Comparison of ENCODE assay signal across 15 cellular contexts in the genomic region with DNA sequence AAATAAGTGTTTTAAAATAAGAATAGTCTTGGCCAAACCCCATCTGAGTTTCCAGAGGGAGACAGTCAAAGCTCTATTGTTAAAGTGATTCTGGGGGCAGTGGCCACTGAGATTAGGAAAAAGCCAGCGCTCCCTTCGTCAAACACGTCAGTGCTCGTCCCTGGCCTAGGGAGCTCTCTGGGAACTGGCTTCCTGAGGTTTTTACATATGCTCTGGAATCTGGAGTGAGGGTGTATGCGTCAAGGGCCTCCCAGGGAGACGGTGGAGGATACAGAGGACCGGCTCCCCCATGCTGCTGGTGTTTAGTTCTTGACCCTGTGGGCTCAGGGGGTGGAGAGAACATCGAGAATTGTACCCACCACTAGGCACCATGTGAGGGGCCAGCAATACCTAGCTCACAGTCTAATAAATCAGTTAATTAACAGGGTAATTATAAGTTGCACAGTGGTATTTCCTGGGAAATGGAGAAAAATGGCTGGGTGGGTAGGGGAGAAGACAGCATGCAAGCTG. TPM values are rescaled to one million over a fixed set of nuclear protein-coding genes. Genes with fewer than 3 reads are reported as not detected.
A peak's percentile ranks its signal among the peaks of the same experiment; 100 is the strongest.
DNase-seq lines count a peak whose midpoint lies in the region; ATAC-seq and TF ChIP-seq lines count a peak whose summit lies in the region.
"Had no signal": no experiment of that assay in that cellular context is flagged by ENCODE, and none has a peak within 500 bp of the region (broad histone marks: within the 10 kb centered on the region; RNA-seq: fewer than 3 reads in every experiment).

No MANE protein-coding gene starts in this region.

- H3K27me3 ChIP-seq in DND-41 (ENCODE audit: insufficient read depth, low read length, poor library complexity) (no peaks in the 10 kb centered on the region), endodermal cell (ENCODE audit: control insufficient read depth, insufficient read depth, low read length, poor library complexity, severe bottlenecking) (no peaks in the 10 kb centered on the region), MG63 (no peaks in the 10 kb centered on the region)
- H3K27me3 ChIP-seq: adrenal gland, esophagus squamous epithelium had no signal

- no peaks in the 10 kb centered on the region for H3K9me3 Mint-ChIP-seq in endodermal cell
- H3K9me3 Mint-ChIP-seq: dendritic cell treated with granulocyte-macrophage colony-stimulating factor and Interleukin-4, amounts not matched to agents 40 ng/mL and 50 ng/mL, for 4 days; naive B cell; T-cell had no signal

- WGBS in endodermal cell (ENCODE audit: insufficient coverage in 1 of 2, insufficient read length in 1 of 2), 2 experiments, result 48 to 52% methylated on average over 5 to 8 of the region's 8 CpGs
- 34 to 44% methylated on average over 4 to 5 of the region's 8 CpGs for WGBS in mesodermal cell (ENCODE audit: insufficient coverage in 2 of 2), 2 experiments

- H3K4me2 ChIP-seq in DND-41 (ENCODE audit: insufficient read depth, low read length), result no peak overlapping the region

- H3K4me3 Mint-ChIP-seq in endodermal cell, result no peak overlapping the region
- H3K4me3 Mint-ChIP-seq: dendritic cell treated with granulocyte-macrophage colony-stimulating factor and Interleukin-4, amounts not matched to agents 40 ng/mL and 50 ng/mL, for 4 days; naive B cell; T-cell had no signal

- in situ Hi-C loops in SK-MEL-5 (cut with HindIII; ENCODE audit: low pct_unique_long_range_greater_than_20kb, low sequenced_read_pairs), result loop anchor here (25.0 kb wide), 1 partner anchor 252 kb away; no protein-coding TSS in a partner anchor

- H3K9ac ChIP-seq in DND-41 (ENCODE audit: low read depth, low read length) (no peak overlapping the region), endodermal cell (ENCODE audit: extremely low read depth, low read length, poor library complexity, severe bottlenecking) (no peak overlapping the region)

- H3K36me3 ChIP-seq in DND-41 (ENCODE audit: insufficient read depth, low read length) (no peaks in the 10 kb centered on the region; the same call in 1 of the 2 replicates), endodermal cell (ENCODE audit: control insufficient read depth, insufficient read depth, low read length) (no peaks in the 10 kb centered on the region), mesodermal cell (ENCODE audit: control insufficient read depth, insufficient read depth, low read length) (no peaks in the 10 kb centered on the region), MG63 (no peaks in the 10 kb centered on the region)
- H3K36me3 ChIP-seq: adrenal gland, esophagus squamous epithelium, left ventricle myocardium inferior had no signal

- no peaks in the 10 kb centered on the region for H3K36me3 Mint-ChIP-seq in endodermal cell (ENCODE audit: low read depth)
- H3K36me3 Mint-ChIP-seq: naive B cell had no signal

- TF ChIP-seq POLR2A in GM18505 (IDR thresholded peaks at IDR 0.05; ENCODE audit: borderline replicate concordance, extremely low read depth, insufficient read depth, insufficient read length), result no peak

- H3K4me3 ChIP-seq in DND-41 (ENCODE audit: low read depth in 1 of 2, low read length in 2 of 2) (no peak overlapping the region), endodermal cell (ENCODE audit: low read length) (no peak overlapping the region), mesodermal cell (ENCODE audit: extremely low read depth, insufficient read depth, low read length, poor library complexity, severe bottlenecking) (no peak overlapping the region), MG63 (no peak overlapping the region)
- H3K4me3 ChIP-seq: adrenal gland, esophagus squamous epithelium, left ventricle myocardium inferior had no signal

- H3K9me3 ChIP-seq in DND-41 (ENCODE audit: insufficient read depth, low read length, severe bottlenecking) (no peaks in the 10 kb centered on the region), endodermal cell (ENCODE audit: control insufficient read depth, low read length) (no peaks in the 10 kb centered on the region), mesodermal cell (ENCODE audit: control insufficient read depth, low read length) (no peaks in the 10 kb centered on the region), MG63 (no peaks in the 10 kb centered on the region)
- H3K9me3 ChIP-seq: adrenal gland, esophagus squamous epithelium, left ventricle myocardium inferior had no signal

- no peak for ATAC-seq in DND-41 (ENCODE audit: insufficient read depth, low read depth)
- ATAC-seq in GM18505 (IDR thresholded peaks at IDR 0.05; ENCODE audit: unreplicated experiment), result no peak
- ATAC-seq: T-cell had no signal

- no peak for TF ChIP-seq CTCF in DND-41 (IDR thresholded peaks at IDR 0.05; ENCODE audit: borderline replicate concordance, extremely low read depth, low read length, poor library complexity, severe bottlenecking)
- TF ChIP-seq CTCF in endodermal cell (conservative IDR thresholded peaks at IDR 0.05), result no peak

- H4K20me1 ChIP-seq in DND-41 (ENCODE audit: insufficient read depth, low read length), result no peaks in the 10 kb centered on the region

- H3K79me2 ChIP-seq in DND-41 (ENCODE audit: insufficient read depth, low read length), result peaks cover 20% of the 10 kb centered on the region; the same call in 1 of the 2 replicates

- H3K4me1 ChIP-seq in DND-41 (ENCODE audit: insufficient read depth, low read length), result peaks cover 62% of the 10 kb centered on the region
- H3K4me1 ChIP-seq in endodermal cell (ENCODE audit: control insufficient read depth, insufficient read depth, low read length), result peaks cover 3% of the 10 kb centered on the region
- H3K4me1 ChIP-seq in mesodermal cell (ENCODE audit: control insufficient read depth, insufficient read depth, low read length, poor library complexity, severe bottlenecking), result peaks cover 37% of the 10 kb centered on the region

- no peak for DNase-seq in DND-41
- DNase-seq in SK-MEL-5 (ENCODE audit: low read depth, low spot score), result peak; percentile 91
- peak; percentile 72 for DNase-seq in endodermal cell
- DNase-seq in OCI-M1 (lab: John Stamatoyannopoulos, UW), result no peak
- no peak for DNase-seq in MG63
- DNase-seq in NK-92 (lab: John Stamatoyannopoulos, UW; ENCODE audit: unreplicated experiment), result no peak
- DNase-seq: adrenal gland, esophagus squamous epithelium, left ventricle myocardium inferior, naive B cell, NCI-H1694 treated with DMSO at 0.1 percent for 48 hours, T-cell had no signal

- peaks cover 22% of the 10 kb centered on the region for H3K4me1 Mint-ChIP-seq in endodermal cell

- H3K27ac Mint-ChIP-seq in endodermal cell, result no peak overlapping the region
- H3K27ac Mint-ChIP-seq: dendritic cell treated with granulocyte-macrophage colony-stimulating factor and Interleukin-4, amounts not matched to agents 40 ng/mL and 50 ng/mL, for 4 days; T-cell had no signal

- peaks cover 27% of the 10 kb centered on the region for H3K27me3 Mint-ChIP-seq in endodermal cell (ENCODE audit: insufficient read depth)
- H3K27me3 Mint-ChIP-seq: dendritic cell treated with granulocyte-macrophage colony-stimulating factor and Interleukin-4, amounts not matched to agents 40 ng/mL and 50 ng/mL, for 4 days; naive B cell; T-cell had no signal

- H3K27ac ChIP-seq in DND-41 (ENCODE audit: low read length) (peak overlapping the region; percentile 70), endodermal cell (ENCODE audit: low read depth, low read length) (no peak overlapping the region), mesodermal cell (ENCODE audit: low read depth, low read length, severe bottlenecking) (peak overlapping the region; percentile 80)
- H3K27ac ChIP-seq: esophagus squamous epithelium, left ventricle myocardium inferior had no signal

- H2AFZ ChIP-seq in DND-41 (ENCODE audit: low read depth, low read length), result no peak overlapping the region

RNA-seq across cellular contexts. Expression of a gene that starts 33.8 kb away (rescaled TPM):
- 46.8 and 58.8 TPM in 2 replicates for total RNA-seq in SK-MEL-5 (2014; rRNA removed; shearing (Covaris generic))
- 36.1 and 47.5 TPM in 2 replicates for polyA plus RNA-seq in SK-MEL-5 (2015; cell fraction: cytosol; rRNA removed)
- polyA plus RNA-seq in SK-MEL-5 (2015; cell fraction: nucleus; rRNA removed), result 13.8 and 19.3 TPM in 2 replicates
- 1 to 10 TPM; 5.8 to 8.0 TPM for total RNA-seq in endodermal cell
- polyA plus RNA-seq in endodermal cell (2013, experiment 1 of 2), result 6.9 TPM
- polyA plus RNA-seq in endodermal cell (2013, experiment 2 of 2), result 7.5 TPM
- 6.1 TPM for polyA plus RNA-seq in mesodermal cell (2013, experiment 1 of 2)
- 4.6 TPM for polyA plus RNA-seq in mesodermal cell (2013, experiment 2 of 2)
- 20.7 and 40.0 TPM in 2 replicates for total RNA-seq in MG63 (2014; rRNA removed; shearing (Covaris generic); ENCODE audit: low replicate concordance)

Comparison
In these comparisons a context has a peak if more than half of its experiments do, and no peak if none do; other contexts are left out.
1. DNase-seq: peak in SK-MEL-5 (single experiment) and endodermal cell (single experiment); none in DND-41 (single experiment), OCI-M1 (single experiment), MG63 (single experiment) and NK-92 (single experiment).